14 cellular contexts compared by ENCODE assay signal in genomic region chr12:27124866-27125265, GRCh38. TPM values are rescaled to one million over a fixed set of nuclear protein-coding genes. Genes with fewer than 3 reads are reported as not detected.
A peak's percentile ranks its signal among the peaks of the same experiment; 100 is the strongest.
DNase-seq lines count a peak whose midpoint lies in the region; ATAC-seq, FAIRE-seq and TF ChIP-seq lines count a peak whose summit lies in the region.
"Not testable (repeated sequence)": the region's sequence is repeated elsewhere in the genome, so short reads cannot be mapped to it uniquely, and the experiment has no call there.
"Had no signal": no experiment of that assay in that cellular context is flagged by ENCODE, and none has a peak within 500 bp of the region (broad histone marks: within the 10 kb centered on the region; RNA-seq: fewer than 3 reads in every experiment).

No MANE protein-coding gene starts in this region.

- H3K36me3 Mint-ChIP-seq in activated CD8-positive, alpha-beta T cell treated with anti-CD3 and anti-CD28 coated beads for 36 hours (ENCODE audit: low read depth); activated T-helper 17 cell treated with anti-CD3 and anti-CD28 coated beads, Interleukin-2, amount 50 U/mL, for 72 hours (ENCODE audit: low read depth): not testable (repeated sequence)

- H3K27me3 Mint-ChIP-seq in activated CD8-positive, alpha-beta T cell treated with anti-CD3 and anti-CD28 coated beads for 36 hours; activated T-helper 17 cell treated with anti-CD3 and anti-CD28 coated beads, Interleukin-2, amount 50 U/mL, for 72 hours; stimulated activated naive CD8-positive, alpha-beta T cell treated with anti-CD3 and anti-CD28 coated beads, Interleukin-15, amount 100 ng/mL, for 72 hours: not testable (repeated sequence)

- not testable (repeated sequence) for H3K9me3 Mint-ChIP-seq in activated CD8-positive, alpha-beta T cell treated with anti-CD3 and anti-CD28 coated beads for 36 hours; activated T-helper 17 cell treated with anti-CD3 and anti-CD28 coated beads, Interleukin-2, amount 50 U/mL, for 72 hours; stimulated activated naive CD8-positive, alpha-beta T cell treated with anti-CD3 and anti-CD28 coated beads, Interleukin-15, amount 100 ng/mL, for 72 hours

- TF ChIP-seq RAD21 in GM12878 (IDR thresholded peaks at IDR 0.05; ENCODE audit: insufficient read depth, low read depth, low read length): not testable (repeated sequence)

- not testable (repeated sequence) for TF ChIP-seq EP300 in GM12878 (IDR thresholded peaks at IDR 0.05; ENCODE audit: borderline replicate concordance in 1 of 2, control insufficient read depth in 1 of 2, low read depth in 2 of 2, low read length in 2 of 2)

- SMC1A ChIA-PET in GM12878 (lab: Charles Lee; ENCODE audit: uncharacterized antibody, unreplicated experiment): interaction anchor here (1.7 to 2.7 kb wide), 2 partner anchors 109 to 180 kb away, joined by 4 to 22 read pairs; no protein-coding TSS in a partner anchor

- not testable (repeated sequence) for ATAC-seq in activated CD8-positive, alpha-beta T cell treated with anti-CD3 and anti-CD28 coated beads for 36 hours
- peak; percentile 42 for ATAC-seq in activated T-helper 17 cell treated with anti-CD3 and anti-CD28 coated beads, Interleukin-2, amount 50 U/mL, for 72 hours (replicated peaks)
- ATAC-seq in GM12878: peak; percentile 43
- peak; percentile 81 for ATAC-seq in stimulated activated naive CD8-positive, alpha-beta T cell treated with anti-CD3 and anti-CD28 coated beads, Interleukin-15, amount 100 ng/mL, for 72 hours

- H3K9ac ChIP-seq in GM12878 (ENCODE audit: control insufficient read depth, insufficient read depth, low read length); keratinocyte (ENCODE audit: control insufficient read depth, extremely low read depth, insufficient read depth, low read length): not testable (repeated sequence)

- H3K27me3 ChIP-seq in GM12878 (replicated peaks in 1 of 2; ENCODE audit: control insufficient read depth in 2 of 2, insufficient read depth in 2 of 2, low read length in 1 of 2); keratinocyte (ENCODE audit: control insufficient read depth, extremely low read depth, insufficient read depth, low read length): not testable (repeated sequence)

- H4K20me1 ChIP-seq in GM12878 (ENCODE audit: control insufficient read depth, insufficient read depth); keratinocyte (ENCODE audit: control insufficient read depth, extremely low read depth, insufficient read depth, low read length): not testable (repeated sequence)

- H3K4me2 ChIP-seq in GM12878 (ENCODE audit: control insufficient read depth, insufficient read depth); keratinocyte (ENCODE audit: control insufficient read depth, extremely low read depth, insufficient read depth, low read depth, low read length): not testable (repeated sequence)

- not testable (repeated sequence) for DNase-seq in GM18507 (ENCODE audit: extremely low spot score, insufficient read length, low read depth); HTR-8/SVneo (ENCODE audit: insufficient read length, low spot score); GM12878 (ENCODE audit: low read depth, low spot score); keratinocyte (ENCODE audit: low read depth, low spot score); stimulated activated naive CD8-positive, alpha-beta T cell treated with anti-CD3 and anti-CD28 coated beads, Interleukin-15, amount 100 ng/mL, for 72 hours
- DNase-seq in activated CD8-positive, alpha-beta T cell treated with anti-CD3 and anti-CD28 coated beads for 36 hours: peak; percentile 13

- dilution Hi-C loops in keratinocyte (cut with MboI; ENCODE audit: extremely low pct_ligation_motif_present, low sequenced_read_pairs): not testable (repeated sequence)

- H3K36me3 ChIP-seq in GM12878 (ENCODE audit: control insufficient read depth in 2 of 2, insufficient read depth in 2 of 2, low read length in 1 of 2); keratinocyte (ENCODE audit: control insufficient read depth in 2 of 2, extremely low read depth in 1 of 2, insufficient read depth in 2 of 2, low read length in 2 of 2): not testable (repeated sequence)

- 65% methylated on average over 3 of the region's 3 CpGs for WGBS in GM12878 (ENCODE audit: insufficient coverage, insufficient replicate concordance, low lambda C conversion rate, missing lambda C conversion rate)

- not testable (repeated sequence) for H3K9me1 ChIP-seq in keratinocyte (ENCODE audit: control insufficient read depth, extremely low read depth, insufficient read depth, low read length)

- POLR2A ChIA-PET in activated CD8-positive, alpha-beta T cell treated with anti-CD3 and anti-CD28 coated beads for 36 hours (lab: Charles Lee); GM12878 (lab: Charles Lee): not testable (repeated sequence)

- CTCF ChIA-PET in activated CD8-positive, alpha-beta T cell treated with anti-CD3 and anti-CD28 coated beads for 36 hours (lab: Charles Lee): not testable (repeated sequence)
- CTCF ChIA-PET in GM12878 (lab: Yijun Ruan, JAX): interaction anchor here (2.0 to 3.3 kb wide), 2 partner anchors 28 to 181 kb away, joined by 4 to 19 read pairs; no protein-coding TSS in a partner anchor

- not testable (repeated sequence) for H3K79me2 ChIP-seq in GM12878 (ENCODE audit: control insufficient read depth, insufficient read depth, low read length); keratinocyte (ENCODE audit: control insufficient read depth, insufficient read depth, low read length)

- not testable (repeated sequence) for H3K4me1 ChIP-seq in GM12878 (ENCODE audit: control insufficient read depth, insufficient read depth, low read length); keratinocyte (ENCODE audit: control insufficient read depth, extremely low read depth, insufficient read depth, low read length)

- H3K4me1 Mint-ChIP-seq in activated CD8-positive, alpha-beta T cell treated with anti-CD3 and anti-CD28 coated beads for 36 hours (ENCODE audit: low read depth); activated T-helper 17 cell treated with anti-CD3 and anti-CD28 coated beads, Interleukin-2, amount 50 U/mL, for 72 hours; stimulated activated naive CD8-positive, alpha-beta T cell treated with anti-CD3 and anti-CD28 coated beads, Interleukin-15, amount 100 ng/mL, for 72 hours: not testable (repeated sequence)

- not testable (repeated sequence) for H3K4me3 Mint-ChIP-seq in activated CD8-positive, alpha-beta T cell treated with anti-CD3 and anti-CD28 coated beads for 36 hours; activated T-helper 17 cell treated with anti-CD3 and anti-CD28 coated beads, Interleukin-2, amount 50 U/mL, for 72 hours; stimulated activated naive CD8-positive, alpha-beta T cell treated with anti-CD3 and anti-CD28 coated beads, Interleukin-15, amount 100 ng/mL, for 72 hours

- not testable (repeated sequence) for TF ChIP-seq POLR2A in GM12878 (IDR thresholded peaks at IDR 0.05; ENCODE audit: low read depth, low read length)

- not testable (repeated sequence) for H3K9me3 ChIP-seq in GM12878 (replicated peaks; ENCODE audit: control insufficient read depth, insufficient read depth, low read length); keratinocyte (ENCODE audit: control insufficient read depth, low read depth, low read length)

- intact Hi-C loops in activated CD8-positive, alpha-beta T cell treated with anti-CD3 and anti-CD28 coated beads for 36 hours (cut with micrococcal nuclease); GM12878 (cut with micrococcal nuclease; ENCODE audit: unreplicated experiment): not testable (repeated sequence)

- not testable (repeated sequence) for H3K27ac Mint-ChIP-seq in activated CD8-positive, alpha-beta T cell treated with anti-CD3 and anti-CD28 coated beads for 36 hours; activated T-helper 17 cell treated with anti-CD3 and anti-CD28 coated beads, Interleukin-2, amount 50 U/mL, for 72 hours
- peak overlapping the region in 1 of 2 donors; percentile 90 for H3K27ac Mint-ChIP-seq in stimulated activated naive CD8-positive, alpha-beta T cell treated with anti-CD3 and anti-CD28 coated beads, Interleukin-15, amount 100 ng/mL, for 72 hours

- H3K4me3 ChIP-seq in GM12878; keratinocyte (ENCODE audit: control insufficient read depth in 2 of 3, extremely low read depth in 1 of 3, insufficient read depth in 2 of 3, low read depth in 1 of 3, low read length in 3 of 3): not testable (repeated sequence)

- FAIRE-seq in A204.1 (lab: Jason Lieb, UNC) (peak; percentile 19), GM18507 (lab: Jason Lieb, UNC) (peak; percentile 68), HTR-8/SVneo (lab: Jason Lieb, UNC) (peak; percentile 83), keratinocyte (lab: Jason Lieb, UNC) (peak; percentile 9)
- FAIRE-seq in GM12878 (lab: Jason Lieb, UNC): not testable (repeated sequence)

- RAD21 ChIA-PET in GM12878 (lab: Charles Lee; ENCODE audit: unreplicated experiment): not testable (repeated sequence)

- H3K27ac ChIP-seq in GM12878 (ENCODE audit: control insufficient read depth, insufficient read depth); keratinocyte (ENCODE audit: control insufficient read depth, insufficient read depth, low read length): not testable (repeated sequence)

- in situ Hi-C loops in GM12878 (cut with MboI): not testable (repeated sequence)

- not testable (repeated sequence) for H2AFZ ChIP-seq in GM12878 (ENCODE audit: control insufficient read depth, low read depth, low read length); keratinocyte (ENCODE audit: control insufficient read depth, low read length)

- not testable (repeated sequence) for TF ChIP-seq CTCF in activated CD8-positive, alpha-beta T cell treated with anti-CD3 and anti-CD28 coated beads for 36 hours (IDR thresholded peaks at IDR 0.05); GM12878 (IDR thresholded peaks at IDR 0.05 in 2 of 3, conservative IDR thresholded peaks at IDR 0.05 in 1 of 3; ENCODE audit: control insufficient read depth in 2 of 3, extremely low read depth in 1 of 3, insufficient read depth in 1 of 3, low read depth in 3 of 3, low read length in 3 of 3); keratinocyte (optimal IDR thresholded peaks at IDR 0.05 in 1 of 3, IDR thresholded peaks at IDR 0.05 in 1 of 3, conservative IDR thresholded peaks at IDR 0.05 in 1 of 3; ENCODE audit: extremely low read depth in 1 of 3, insufficient read depth in 2 of 3, low read length in 3 of 3)

- BruUV-seq in GM12878 (replicated peaks; lab: Mats Ljungman, UMichigan): not testable (repeated sequence)

RNA-seq across cellular contexts. Expression of gene C12orf71, which starts 42.5 kb away (rescaled TPM):
- total RNA-seq in activated CD8-positive, alpha-beta T cell treated with anti-CD3 and anti-CD28 coated beads for 36 hours: not detected
- not detected for total RNA-seq in activated T-helper 17 cell treated with anti-CD3 and anti-CD28 coated beads, Interleukin-2, amount 50 U/mL, for 72 hours
- not detected in 2 replicates for total RNA-seq in GM12878 (2013; cell fraction: nucleolus; rRNA removed)
- total RNA-seq in GM12878 (2014; rRNA removed) (not detected in 2 replicates), GM12878 (2014; rRNA removed; fragmentation: Illumina TruSeq; extraction: Trizol) (not detected in 2 replicates), GM12878 (2021) (not detected in 2 replicates)
- polyA plus RNA-seq in GM12878 (2011; ENCODE audit: low read depth): not detected
- polyA plus RNA-seq in GM12878 (2011; rRNA removed) (not detected in 2 replicates), GM12878 (2014; fragmentation: Illumina TruSeq; extraction: Trizol) (not detected in 2 replicates), GM12878 (2014; fragmentation: Nextera tagmentation; extraction: Ambion mirVana) (under 1 TPM in 1 of 2 experiments, not detected in 1; 0.05 TPM), GM12878 (2014; rRNA removed) (not detected in 2 replicates), GM12878 (2016; fragmentation: Nextera tagmentation; extraction: Ambion mirVana) (not detected), keratinocyte (not detected in 3 replicates)
- polyA plus RNA-seq in GM12878 (2011; cell fraction: cytosol; rRNA removed): not detected in 2 replicates
- not detected in 2 replicates for polyA plus RNA-seq in GM12878 (2011; cell fraction: nucleus; rRNA removed)
- 0.39 TPM in 1 of 2 replicates, not detected in the other for polyA plus RNA-seq in GM12878 (2012)
- not detected in 2 replicates for polyA minus RNA-seq in GM12878 (2011; rRNA and poly(A)+ RNA removed)
- not detected in 2 replicates for polyA minus RNA-seq in GM12878 (2011; cell fraction: cytosol; rRNA and poly(A)+ RNA removed)
- polyA minus RNA-seq in GM12878 (2011; cell fraction: nucleus; rRNA and poly(A)+ RNA removed): not detected in 2 replicates
- not detected for polyA plus RNA-seq in keratinocyte (2011; ENCODE audit: low read depth)
- not detected in 2 replicates for polyA plus RNA-seq in keratinocyte (2011; cell fraction: cytosol; rRNA removed)
- polyA plus RNA-seq in keratinocyte (2011; cell fraction: nucleus; rRNA removed): not detected in 2 replicates
- not detected in 2 replicates for polyA plus RNA-seq in keratinocyte (2012; ENCODE audit: low replicate concordance)
- not detected in 3 replicates for polyA minus RNA-seq in keratinocyte
- polyA minus RNA-seq in keratinocyte (2011; cell fraction: cytosol; rRNA and poly(A)+ RNA removed): not detected
- not detected in 2 replicates for polyA minus RNA-seq in keratinocyte (2011; cell fraction: nucleus; rRNA and poly(A)+ RNA removed)
- total RNA-seq: CD4-positive, alpha-beta T cell; CD8-positive, alpha-beta memory T cell; Daoy; G401 had no signal
- polyA plus RNA-seq: A549; CD14-positive monocyte; CD8-positive, alpha-beta memory T cell had no signal
